Comparison of ENCODE assay signal across 11 cellular contexts in genomic region chr2:234178309-234179030, GRCh38.
DNase-seq lines count a peak whose midpoint lies in the region; ATAC-seq and TF ChIP-seq lines count a peak whose summit lies in the region.
"Had no signal": no experiment of that assay in that cellular context is flagged by ENCODE, and none has a peak within 500 bp of the region (broad histone marks: within the 10 kb centered on the region; RNA-seq: fewer than 3 reads in every experiment).

No MANE protein-coding gene starts in this region.

- no peak overlapping the region for H3K9ac ChIP-seq in neural progenitor cell

- no peak overlapping the region for H3K4me3 ChIP-seq in neural progenitor cell
- no peak overlapping the region for H3K4me3 ChIP-seq in H7 (ENCODE audit: insufficient read depth, low read depth, low read length)

- peaks cover 18% of the 10 kb centered on the region for H3K4me1 ChIP-seq in neural progenitor cell

- H3K9me3 Mint-ChIP-seq in neural progenitor cell, result no peaks in the 10 kb centered on the region

- no peaks in the 10 kb centered on the region for H3K27me3 ChIP-seq in neural progenitor cell
- H3K27me3 ChIP-seq in H7 (ENCODE audit: control insufficient read depth, insufficient read depth, low read length), result no peaks in the 10 kb centered on the region
- H3K27me3 ChIP-seq: brain microvascular endothelial cell had no signal

- no peaks in the 10 kb centered on the region for H3K9me3 ChIP-seq in neural progenitor cell (ENCODE audit: low read depth)

- peak overlapping the region; percentile 5 for H3K27ac Mint-ChIP-seq in neural progenitor cell

- no peak overlapping the region for H3K4me3 Mint-ChIP-seq in neural progenitor cell

- no peak overlapping the region for H3K4me2 ChIP-seq in neural progenitor cell

- no peak overlapping the region for H2AFZ ChIP-seq in neural progenitor cell (replicated peaks)

- TF ChIP-seq CTCF in neural progenitor cell (IDR thresholded peaks at IDR 0.05), result no peak

- H3F3A ChIP-seq in neural progenitor cell (ENCODE audit: low read depth), result no peaks in the 10 kb centered on the region

- H3K36me3 ChIP-seq in neural progenitor cell (no peaks in the 10 kb centered on the region), H7 (replicated peaks; ENCODE audit: control insufficient read depth, insufficient read depth, low read length) (no peaks in the 10 kb centered on the region)
- H3K36me3 ChIP-seq: brain microvascular endothelial cell had no signal

- ATAC-seq in HG02852 (IDR thresholded peaks at IDR 0.05; ENCODE audit: unreplicated experiment) (no peak), HG03108 (IDR thresholded peaks at IDR 0.05; ENCODE audit: unreplicated experiment) (no peak)

- H3K27ac ChIP-seq in neural progenitor cell, result no peak overlapping the region
- H3K27ac ChIP-seq: brain microvascular endothelial cell had no signal

- H3K36me3 Mint-ChIP-seq in neural progenitor cell, result no peaks in the 10 kb centered on the region

- no peaks in the 10 kb centered on the region for H4K20me1 ChIP-seq in neural progenitor cell (ENCODE audit: low read depth)

- DNase-seq in NCI-H510A treated with DMSO at 0.1 percent for 48 hours (lab: John Stamatoyannopoulos, UW) (peak; percentile 20), NCI-H510A (lab: John Stamatoyannopoulos, UW) (no peak), M059J (ENCODE audit: low read depth) (peak; percentile 92), dermis blood vessel endothelial cell (peak; percentile 56), neural progenitor cell (ENCODE audit: low spot score) (peak; percentile 33), H7 (no peak)
- DNase-seq: brain microvascular endothelial cell; NK-92 treated with Interleukin-12 subunit alpha and Interleukin-12 subunit beta, amount 100 ng/mL, for 24 hours; stimulated activated CD4-positive, alpha-beta T cell treated with anti-CD3 and anti-CD28 coated beads, Interleukin-4, amount 100 ng/mL, for 4 hours had no signal

- H3K4me1 Mint-ChIP-seq in neural progenitor cell, result peaks cover 17% of the 10 kb centered on the region

- no peaks in the 10 kb centered on the region for H3K79me2 ChIP-seq in neural progenitor cell (ENCODE audit: low read depth)

- peaks cover 3% of the 10 kb centered on the region for H3K27me3 Mint-ChIP-seq in neural progenitor cell (ENCODE audit: insufficient read depth, low read depth)

Comparison
In these comparisons a context has a peak if more than half of its experiments do, and no peak if none do; other contexts are left out.
1. DNase-seq: peak in NCI-H510A treated with DMSO at 0.1 percent for 48 hours (single experiment), M059J (single experiment), dermis blood vessel endothelial cell (single experiment) and neural progenitor cell (single experiment); none in NCI-H510A (single experiment) and H7 (single experiment).